In the genomic region with DNA sequence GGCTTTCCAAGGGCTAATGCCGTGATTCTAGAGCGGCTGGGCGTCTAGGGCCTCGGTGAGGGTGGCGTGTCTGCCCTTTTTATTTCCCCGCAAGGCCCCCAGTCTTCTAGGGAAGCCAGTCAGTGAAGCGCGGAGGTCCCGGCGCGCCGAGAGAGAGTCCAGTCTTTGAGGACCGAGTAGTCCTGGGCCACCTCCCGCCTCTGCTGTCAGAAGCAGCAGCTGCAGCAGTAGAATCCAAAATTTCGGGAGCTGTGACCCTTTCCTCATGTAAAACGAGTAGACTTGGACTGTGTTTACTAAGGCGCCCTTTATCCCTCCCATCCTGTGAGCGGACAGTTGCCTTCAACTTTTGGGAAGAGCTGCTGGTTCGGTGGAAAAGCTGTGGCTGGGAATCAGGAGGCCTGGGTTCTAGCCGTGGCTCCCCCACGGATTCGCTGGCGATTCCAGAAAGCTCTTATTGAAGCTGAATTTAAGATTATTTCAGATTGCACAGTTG, we compare ENCODE assay signal across 8 cellular contexts. TPM values are rescaled to one million over a fixed set of nuclear protein-coding genes. Genes with fewer than 3 reads are reported as not detected.
DNase-seq lines count a peak whose midpoint lies in the region; ATAC-seq and TF ChIP-seq lines count a peak whose summit lies in the region.
"Not testable (repeated sequence)": the region's sequence is repeated elsewhere in the genome, so short reads cannot be mapped to it uniquely, and the experiment has no call there.

No MANE protein-coding gene starts in this region.

- H3F3A ChIP-seq in DOHH2 (ENCODE audit: control insufficient read depth, insufficient read depth), result not testable (repeated sequence)

- H3K36me3 Mint-ChIP-seq in glutamatergic neuron (ENCODE audit: unreplicated experiment); natural killer cell: not testable (repeated sequence)

- not testable (repeated sequence) for H3K9me3 Mint-ChIP-seq in glutamatergic neuron (ENCODE audit: unreplicated experiment); natural killer cell

- intact Hi-C loops in natural killer cell (cut with micrococcal nuclease), result loop anchor here (1.0 to 5.0 kb wide), 2 partner anchors 42 to 181 kb away; no protein-coding TSS in a partner anchor
- intact Hi-C loops in thyroid gland (cut with DNase I), result not testable (repeated sequence)

- in situ Hi-C loops in astrocyte of the cerebellum (cut with HindIII; ENCODE audit: low sequenced_read_pairs), result not testable (repeated sequence)

- 0% methylated on average over 5 to 20 of the region's 23 CpGs for WGBS in thyroid gland, 2 donors

- H3K4me3 ChIP-seq in DOHH2 (ENCODE audit: low read length) (peak overlapping the region; percentile 96), SJCRH30 (peak overlapping the region; percentile 87), astrocyte of the cerebellum (ENCODE audit: low read depth, low read length) (peak overlapping the region; percentile 94), thyroid gland (replicated peaks in 1 of 3) (peak overlapping the region; percentile 67 to 84 (median 75))

- H3K27ac ChIP-seq in DOHH2 (ENCODE audit: low read depth, low read length), result peak overlapping the region; percentile 81
- peak overlapping the region; percentile 90 for H3K27ac ChIP-seq in SJCRH30
- H3K27ac ChIP-seq in thyroid gland, result peak overlapping the region; percentile 74 to 89 (median 79)

- not testable (repeated sequence) for TF ChIP-seq POLR2A in thyroid gland (IDR thresholded peaks at IDR 0.05)

- peak overlapping the region; percentile 99 for H3K4me3 Mint-ChIP-seq in glutamatergic neuron (ENCODE audit: unreplicated experiment)
- peak overlapping the region; percentile 94 for H3K4me3 Mint-ChIP-seq in natural killer cell

- H3K79me2 ChIP-seq in DOHH2 (ENCODE audit: control insufficient read depth, low read length), result peaks cover 56% of the 10 kb centered on the region

- not testable (repeated sequence) for H3K27me3 ChIP-seq in DOHH2 (ENCODE audit: control insufficient read depth, low read length); SJCRH30; thyroid gland

- H3K9me2 ChIP-seq in DOHH2 (replicated peaks; ENCODE audit: control insufficient read depth, low read length), result not testable (repeated sequence)

- H3K27me3 Mint-ChIP-seq in glutamatergic neuron (ENCODE audit: unreplicated experiment); natural killer cell (ENCODE audit: low read depth in 2 of 2): not testable (repeated sequence)

- not testable (repeated sequence) for H3K9me3 ChIP-seq in DOHH2 (ENCODE audit: control insufficient read depth, insufficient read depth, low read length); SJCRH30 (replicated peaks); thyroid gland

- peak; percentile 18 for ATAC-seq in GM21737 (IDR thresholded peaks at IDR 0.05; ENCODE audit: unreplicated experiment)
- peak; percentile 25 for ATAC-seq in HG03432 (IDR thresholded peaks at IDR 0.05; ENCODE audit: unreplicated experiment)
- ATAC-seq in natural killer cell, result peak; percentile 10 to 22 (median 15)

- not testable (repeated sequence) for H4K20me1 ChIP-seq in DOHH2 (ENCODE audit: control insufficient read depth, insufficient read depth, low read depth, low read length)

- DNase-seq in SJCRH30 (peak; percentile 65 to 74), astrocyte of the cerebellum (ENCODE audit: low read depth) (peak; percentile 0), thyroid gland (peak; percentile 44 to 58)
- not testable (repeated sequence) for DNase-seq in glutamatergic neuron, natural killer cell

- peak overlapping the region; percentile 97 for H3K27ac Mint-ChIP-seq in glutamatergic neuron (ENCODE audit: unreplicated experiment)
- H3K27ac Mint-ChIP-seq in natural killer cell, result peak overlapping the region; percentile 96

- H3K36me3 ChIP-seq in DOHH2 (ENCODE audit: control insufficient read depth, low read length), result peaks cover 49% of the 10 kb centered on the region
- not testable (repeated sequence) for H3K36me3 ChIP-seq in SJCRH30, thyroid gland

- peak overlapping the region; percentile 63 for H3K4me2 ChIP-seq in DOHH2 (ENCODE audit: low read length)

- H3K4me1 Mint-ChIP-seq in glutamatergic neuron (ENCODE audit: low read depth, unreplicated experiment), result not testable (repeated sequence)
- H3K4me1 Mint-ChIP-seq in natural killer cell, result peaks cover 27 to 40% of the 10 kb centered on the region in 2 donors

- H3K4me1 ChIP-seq in DOHH2 (ENCODE audit: control insufficient read depth, low read length), result peaks cover 50% of the 10 kb centered on the region
- not testable (repeated sequence) for H3K4me1 ChIP-seq in SJCRH30, thyroid gland

- not testable (repeated sequence) for TF ChIP-seq CTCF in DOHH2 (IDR thresholded peaks at IDR 0.05; ENCODE audit: low read depth, low read length, poor library complexity, severe bottlenecking); astrocyte of the cerebellum (IDR thresholded peaks at IDR 0.05; ENCODE audit: low read depth, low read length, missing control alignments); glutamatergic neuron (IDR thresholded peaks at IDR 0.05; ENCODE audit: partially characterized antibody, unreplicated experiment); natural killer cell (IDR thresholded peaks at IDR 0.05); thyroid gland (IDR thresholded peaks at IDR 0.05)

RNA-seq across cellular contexts. Expression of a gene that starts 0.5 kb away (rescaled TPM):
- total RNA-seq in SJCRH30 (2014; rRNA removed; shearing (Covaris generic)), result 18.3 and 19.5 TPM in 2 replicates
- total RNA-seq in glutamatergic neuron (ENCODE audit: unreplicated experiment) (31.1 TPM), natural killer cell (10 to 100 TPM; 42.4 to 43.2 (median 42.8) TPM), thyroid gland (10 to 100 TPM; 22.1 to 31.9 (median 25.6) TPM)
